12 cellular contexts compared by ENCODE assay signal in the genomic region with DNA sequence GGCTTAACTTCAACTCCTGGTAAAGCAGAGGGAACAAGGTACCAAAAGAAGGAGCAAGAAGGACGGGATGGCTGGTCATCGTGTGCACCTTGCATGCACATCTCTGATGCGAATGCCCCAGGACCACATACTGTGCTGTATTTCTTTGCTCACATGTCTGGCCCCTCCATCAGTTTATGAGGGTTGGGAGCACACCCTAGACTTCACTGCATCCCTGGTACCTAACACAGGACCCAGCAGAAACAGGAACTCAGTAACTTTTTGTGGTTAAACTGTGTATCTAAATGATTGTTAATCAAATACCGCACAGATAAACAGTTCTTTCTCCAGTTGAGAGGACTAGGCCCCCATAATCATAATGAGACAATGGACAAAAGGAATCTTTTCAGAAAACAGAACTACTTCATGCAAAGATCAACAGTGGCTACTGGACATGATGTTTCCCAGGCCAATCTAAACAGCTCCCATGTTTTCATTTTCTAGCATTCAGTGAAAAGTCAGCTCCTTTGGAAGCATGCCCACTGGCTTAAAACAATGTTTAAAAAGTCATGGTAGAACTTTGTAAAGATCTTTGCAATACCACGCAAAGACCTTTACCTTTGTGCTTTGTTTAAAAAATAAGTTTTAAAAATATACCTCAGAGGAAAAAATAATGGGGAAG. TPM values are rescaled to one million over a fixed set of nuclear protein-coding genes. Genes with fewer than 3 reads are reported as not detected.
DNase-seq lines count a peak whose midpoint lies in the region; ATAC-seq, FAIRE-seq and TF ChIP-seq lines count a peak whose summit lies in the region.
"Had no signal": no experiment of that assay in that cellular context is flagged by ENCODE, and none has a peak within 500 bp of the region (broad histone marks: within the 10 kb centered on the region; RNA-seq: fewer than 3 reads in every experiment).

No MANE protein-coding gene starts in this region.

- no peaks in the 10 kb centered on the region for H3K79me2 ChIP-seq in GM12878 (ENCODE audit: control insufficient read depth, insufficient read depth, low read length)

- no peak for FAIRE-seq in GM12878 (lab: Jason Lieb, UNC)

- SMC1A ChIA-PET in GM12878 (lab: Charles Lee; ENCODE audit: uncharacterized antibody, unreplicated experiment): interaction anchor here (0.5 to 1.3 kb wide), 3 partner anchors 8 to 61 kb away, joined by 3 read pairs; partner anchors contain the start of gene MOB3B

- TF ChIP-seq EP300 in GM12878 (IDR thresholded peaks at IDR 0.05; ENCODE audit: borderline replicate concordance in 1 of 2, control insufficient read depth in 1 of 2, low read depth in 2 of 2, low read length in 2 of 2): no peak

- in situ Hi-C loops in GM12878 (cut with MboI): no loop called here

- no peak overlapping the region for H3K4me2 ChIP-seq in GM12878 (ENCODE audit: control insufficient read depth, insufficient read depth)

- no peak overlapping the region for H2AFZ ChIP-seq in GM12878 (ENCODE audit: control insufficient read depth, low read depth, low read length)

- no peak for TF ChIP-seq RAD21 in GM12878 (IDR thresholded peaks at IDR 0.05; ENCODE audit: insufficient read depth, low read depth, low read length)

- no peak overlapping the region for H3K27ac ChIP-seq in GM12878 (ENCODE audit: control insufficient read depth, insufficient read depth)

- intact Hi-C loops in GM12878 (cut with micrococcal nuclease; ENCODE audit: unreplicated experiment): no loop called here

- no peaks in the 10 kb centered on the region for H3K27me3 ChIP-seq in GM12878 (replicated peaks in 1 of 2; ENCODE audit: control insufficient read depth in 2 of 2, insufficient read depth in 2 of 2, low read length in 1 of 2)

- no TSS peak for BruUV-seq in GM12878 (replicated peaks; lab: Mats Ljungman, UMichigan)

- POLR2A ChIA-PET in GM12878 (lab: Charles Lee): no interaction called here

- H3K4me1 ChIP-seq in GM12878 (ENCODE audit: control insufficient read depth, insufficient read depth, low read length): no peaks in the 10 kb centered on the region

- no peaks in the 10 kb centered on the region for H4K20me1 ChIP-seq in GM12878 (ENCODE audit: control insufficient read depth, insufficient read depth)

- no peak for TF ChIP-seq POLR2A in GM18505 (IDR thresholded peaks at IDR 0.05; ENCODE audit: borderline replicate concordance, extremely low read depth, insufficient read depth, insufficient read length)
- no peak for TF ChIP-seq POLR2A in GM12878 (IDR thresholded peaks at IDR 0.05; ENCODE audit: low read depth, low read length)

- CTCF ChIA-PET in GM12878 (lab: Yijun Ruan, JAX): interaction anchor here (0.7 kb wide), 1 partner anchor 135 kb away, joined by 3 read pairs; no protein-coding TSS in a partner anchor

- RAD21 ChIA-PET in GM12878 (lab: Charles Lee; ENCODE audit: unreplicated experiment): no interaction called here

- ATAC-seq in GM18505 (IDR thresholded peaks at IDR 0.05; ENCODE audit: unreplicated experiment) (peak; percentile 70), HG02981 (IDR thresholded peaks at IDR 0.05; ENCODE audit: unreplicated experiment) (peak; percentile 77), GM12878 (peak; percentile 66)
- ATAC-seq: Panc1 had no signal

- H3K9me3 ChIP-seq in GM12878 (replicated peaks; ENCODE audit: control insufficient read depth, insufficient read depth, low read length): no peaks in the 10 kb centered on the region

- WGBS in GM12878 (ENCODE audit: insufficient coverage, insufficient replicate concordance, low lambda C conversion rate, missing lambda C conversion rate): 38% methylated on average over 5 of the region's 5 CpGs

- no peak for DNase-seq in GM12878 (ENCODE audit: low read depth, low spot score)
- DNase-seq in pons (ENCODE audit: low spot score): peak; percentile 85
- DNase-seq in cerebellum (ENCODE audit: low spot score): no peak
- no peak for DNase-seq in NCI-H2107 (lab: John Stamatoyannopoulos, UW)
- DNase-seq in DMS79 (lab: John Stamatoyannopoulos, UW): no peak
- DNase-seq in T-helper 9 cell: no peak
- DNase-seq: NCI-H510A had no signal

- no peak overlapping the region for H3K9ac ChIP-seq in GM12878 (ENCODE audit: control insufficient read depth, insufficient read depth, low read length)

- H3K36me3 ChIP-seq in GM12878 (ENCODE audit: control insufficient read depth in 2 of 2, insufficient read depth in 2 of 2, low read length in 1 of 2): no peaks in the 10 kb centered on the region

- H3K4me3 ChIP-seq in GM12878: no peak overlapping the region

- TF ChIP-seq CTCF in GM12878 (IDR thresholded peaks at IDR 0.05 in 2 of 3, conservative IDR thresholded peaks at IDR 0.05 in 1 of 3; ENCODE audit: control insufficient read depth in 2 of 3, extremely low read depth in 1 of 3, insufficient read depth in 1 of 3, low read depth in 3 of 3, low read length in 3 of 3): no peak

TF ChIP-seq in GM12878, 131 proteins besides CTCF, POLR2A, EP300 and RAD21 (continues in another document):
- TF ChIP-seq, protein P1, sequence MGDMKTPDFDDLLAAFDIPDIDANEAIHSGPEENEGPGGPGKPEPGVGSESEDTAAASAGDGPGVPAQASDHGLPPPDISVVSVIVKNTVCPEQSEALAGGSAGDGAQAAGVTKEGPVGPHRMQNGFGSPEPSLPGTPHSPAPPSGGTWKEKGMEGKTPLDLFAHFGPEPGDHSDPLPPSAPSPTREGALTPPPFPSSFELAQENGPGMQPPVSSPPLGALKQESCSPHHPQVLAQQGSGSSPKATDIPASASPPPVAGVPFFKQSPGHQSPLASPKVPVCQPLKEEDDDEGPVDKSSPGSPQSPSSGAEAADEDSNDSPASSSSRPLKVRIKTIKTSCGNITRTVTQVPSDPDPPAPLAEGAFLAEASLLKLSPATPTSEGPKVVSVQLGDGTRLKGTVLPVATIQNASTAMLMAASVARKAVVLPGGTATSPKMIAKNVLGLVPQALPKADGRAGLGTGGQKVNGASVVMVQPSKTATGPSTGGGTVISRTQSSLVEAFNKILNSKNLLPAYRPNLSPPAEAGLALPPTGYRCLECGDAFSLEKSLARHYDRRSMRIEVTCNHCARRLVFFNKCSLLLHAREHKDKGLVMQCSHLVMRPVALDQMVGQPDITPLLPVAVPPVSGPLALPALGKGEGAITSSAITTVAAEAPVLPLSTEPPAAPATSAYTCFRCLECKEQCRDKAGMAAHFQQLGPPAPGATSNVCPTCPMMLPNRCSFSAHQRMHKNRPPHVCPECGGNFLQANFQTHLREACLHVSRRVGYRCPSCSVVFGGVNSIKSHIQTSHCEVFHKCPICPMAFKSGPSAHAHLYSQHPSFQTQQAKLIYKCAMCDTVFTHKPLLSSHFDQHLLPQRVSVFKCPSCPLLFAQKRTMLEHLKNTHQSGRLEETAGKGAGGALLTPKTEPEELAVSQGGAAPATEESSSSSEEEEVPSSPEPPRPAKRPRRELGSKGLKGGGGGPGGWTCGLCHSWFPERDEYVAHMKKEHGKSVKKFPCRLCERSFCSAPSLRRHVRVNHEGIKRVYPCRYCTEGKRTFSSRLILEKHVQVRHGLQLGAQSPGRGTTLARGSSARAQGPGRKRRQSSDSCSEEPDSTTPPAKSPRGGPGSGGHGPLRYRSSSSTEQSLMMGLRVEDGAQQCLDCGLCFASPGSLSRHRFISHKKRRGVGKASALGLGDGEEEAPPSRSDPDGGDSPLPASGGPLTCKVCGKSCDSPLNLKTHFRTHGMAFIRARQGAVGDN (IDR thresholded peaks at IDR 0.05): no peak
- TF ChIP-seq ETV6 (conservative IDR thresholded peaks at IDR 0.05 in 1 of 2, IDR thresholded peaks at IDR 0.05 in 1 of 2; ENCODE audit: borderline replicate concordance in 1 of 2, low read depth in 1 of 2): no peak
- no peak for TF ChIP-seq HDAC6 (IDR thresholded peaks at IDR 0.05; ENCODE audit: unreplicated experiment)
- no peak for TF ChIP-seq BCLAF1 (IDR thresholded peaks at IDR 0.05)
- TF ChIP-seq RUNX3 (IDR thresholded peaks at IDR 0.05; ENCODE audit: low read length): peak; percentile 32; the same call in 1 of the 2 replicates
- TF ChIP-seq RBBP5 (conservative IDR thresholded peaks at IDR 0.05): no peak
- TF ChIP-seq SUZ12 (IDR thresholded peaks at IDR 0.05; ENCODE audit: unreplicated experiment): no peak

RNA-seq across cellular contexts. Expression of gene IFNK, which starts 55.5 kb away (rescaled TPM):
- not detected in 2 replicates for total RNA-seq in GM12878 (2013; cell fraction: nucleolus; rRNA removed)
- total RNA-seq in GM12878 (2014; rRNA removed): not detected in 2 replicates
- not detected in 2 replicates for total RNA-seq in GM12878 (2014; rRNA removed; fragmentation: Illumina TruSeq; extraction: Trizol)
- total RNA-seq in GM12878 (2021): not detected in 2 replicates
- polyA plus RNA-seq in GM12878 (2011; ENCODE audit: low read depth): not detected
- not detected in 2 replicates for polyA plus RNA-seq in GM12878 (2011; rRNA removed)
- polyA plus RNA-seq in GM12878 (2011; cell fraction: cytosol; rRNA removed): not detected in 2 replicates
- polyA plus RNA-seq in GM12878 (2011; cell fraction: nucleus; rRNA removed): not detected in 2 replicates
- polyA plus RNA-seq in GM12878 (2012): not detected in 2 replicates
- not detected in 2 replicates for polyA plus RNA-seq in GM12878 (2014; fragmentation: Illumina TruSeq; extraction: Trizol)
- not detected for polyA plus RNA-seq in GM12878 (2014; fragmentation: Nextera tagmentation; extraction: Ambion mirVana)
- 0.06 TPM in 1 of 2 replicates, not detected in the other for polyA plus RNA-seq in GM12878 (2014; rRNA removed)
- not detected for polyA plus RNA-seq in GM12878 (2016; fragmentation: Nextera tagmentation; extraction: Ambion mirVana)
- polyA minus RNA-seq in GM12878 (2011; rRNA and poly(A)+ RNA removed): not detected in 2 replicates
- polyA minus RNA-seq in GM12878 (2011; cell fraction: cytosol; rRNA and poly(A)+ RNA removed): not detected in 2 replicates
- not detected in 2 replicates for polyA minus RNA-seq in GM12878 (2011; cell fraction: nucleus; rRNA and poly(A)+ RNA removed)
- total RNA-seq in cerebellum: not detected
- total RNA-seq: activated naive CD4-positive, alpha-beta T cell treated with anti-CD3 and anti-CD28 coated beads, Interleukin-2, amount 50 U/mL, for 72 hours; Daoy had no signal
